Comparison of ENCODE assay signal across 9 cellular contexts in the genomic region with DNA sequence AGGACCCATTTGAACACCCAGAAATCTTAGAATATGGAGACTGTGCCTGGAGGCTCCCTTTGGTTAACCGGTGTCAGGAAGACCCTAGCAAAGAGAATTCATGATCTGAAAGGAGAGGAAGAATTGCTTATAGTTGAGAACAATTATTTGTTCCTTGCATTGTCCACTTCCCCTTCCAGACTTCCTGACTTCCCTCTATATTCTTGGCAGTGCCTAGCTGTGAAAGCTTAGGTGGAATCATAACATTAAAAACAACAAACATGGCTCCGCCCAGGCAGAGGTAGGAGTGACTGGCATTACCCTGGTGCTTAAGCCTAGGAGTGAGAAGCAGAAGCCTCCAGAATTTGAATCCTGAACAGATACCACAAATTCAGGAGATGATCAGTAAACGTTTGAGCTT. TPM values are rescaled to one million over a fixed set of nuclear protein-coding genes. Genes with fewer than 3 reads are reported as not detected.
DNase-seq lines count a peak whose midpoint lies in the region; ATAC-seq and TF ChIP-seq lines count a peak whose summit lies in the region.
"Had no signal": no experiment of that assay in that cellular context is flagged by ENCODE, and none has a peak within 500 bp of the region (broad histone marks: within the 10 kb centered on the region; RNA-seq: fewer than 3 reads in every experiment).

No MANE protein-coding gene starts in this region.

- H3K4me1 ChIP-seq in Panc1 (ENCODE audit: control insufficient read depth, insufficient read depth, low read length) (peaks cover 16% of the 10 kb centered on the region), endocrine pancreas (ENCODE audit: control insufficient read depth, insufficient read depth, low read length) (peaks cover 5% of the 10 kb centered on the region), foreskin keratinocyte (peaks cover 8% of the 10 kb centered on the region)

- no peaks in the 10 kb centered on the region; the same call in 1 of the 2 replicates for H3K36me3 ChIP-seq in Panc1 (ENCODE audit: control insufficient read depth, insufficient read depth, low read length)
- H3K36me3 ChIP-seq in endocrine pancreas (ENCODE audit: control insufficient read depth, insufficient read depth, low read length) = no peaks in the 10 kb centered on the region

- H3K27ac ChIP-seq in Panc1 (ENCODE audit: low read length) (peak overlapping the region; percentile 91), foreskin keratinocyte (no peak overlapping the region)

- no peak overlapping the region for H3K27ac Mint-ChIP-seq in T-helper 2 cell treated with Interferon-gamma antibody and Interleukin-4, amounts not matched to agents 5 μg/mL and 100 μg/mL, for 36 hours

- H3K9me3 ChIP-seq in Panc1 (ENCODE audit: control insufficient read depth, insufficient read depth, low read depth, low read length) = no peaks in the 10 kb centered on the region
- H3K9me3 ChIP-seq in endocrine pancreas (ENCODE audit: control insufficient read depth, low read length) = no peaks in the 10 kb centered on the region
- H3K9me3 ChIP-seq: esophagus squamous epithelium had no signal

- H3K4me3 Mint-ChIP-seq in T-helper 2 cell treated with Interferon-gamma antibody and Interleukin-4, amounts not matched to agents 5 μg/mL and 100 μg/mL, for 36 hours = peak overlapping the region; percentile 85

- H3K27me3 Mint-ChIP-seq in T-helper 2 cell treated with Interferon-gamma antibody and Interleukin-4, amounts not matched to agents 5 μg/mL and 100 μg/mL, for 36 hours (ENCODE audit: low read depth) = peaks cover under 1% of the 10 kb centered on the region

- peaks cover 28% of the 10 kb centered on the region for H3K4me1 Mint-ChIP-seq in T-helper 2 cell treated with Interferon-gamma antibody and Interleukin-4, amounts not matched to agents 5 μg/mL and 100 μg/mL, for 36 hours (ENCODE audit: low read depth)

- POLR2A ChIA-PET in Panc1 (lab: Charles Lee) = interaction anchor here (0.6 kb wide), 1 partner anchor 93 kb away, joined by 3 read pairs; no protein-coding TSS in a partner anchor

- ATAC-seq in Panc1 (no peak), foreskin keratinocyte (no peak)

- H3K27me3 ChIP-seq in Panc1 (ENCODE audit: control insufficient read depth, insufficient read depth, low read length) (no peaks in the 10 kb centered on the region), endocrine pancreas (ENCODE audit: control insufficient read depth, insufficient read depth, low read length) (no peaks in the 10 kb centered on the region), foreskin keratinocyte (no peaks in the 10 kb centered on the region)
- H3K27me3 ChIP-seq: esophagus squamous epithelium had no signal

- H3K9ac ChIP-seq in endocrine pancreas (ENCODE audit: control insufficient read depth, insufficient read depth, low read length) = no peak overlapping the region

- H3K36me3 Mint-ChIP-seq in T-helper 2 cell treated with Interferon-gamma antibody and Interleukin-4, amounts not matched to agents 5 μg/mL and 100 μg/mL, for 36 hours (ENCODE audit: low read depth) = peaks cover 9% of the 10 kb centered on the region

- no peaks in the 10 kb centered on the region for H3K9me3 Mint-ChIP-seq in T-helper 2 cell treated with Interferon-gamma antibody and Interleukin-4, amounts not matched to agents 5 μg/mL and 100 μg/mL, for 36 hours

- intact Hi-C loops in Panc1 (cut with micrococcal nuclease; ENCODE audit: unreplicated experiment) = loop anchor here (5.0 kb wide), 1 partner anchor 98 kb away; a partner anchor contains a TSS

- in situ Hi-C loops in Panc1 (cut with HindIII; ENCODE audit: low pct_unique_long_range_greater_than_20kb, low sequenced_read_pairs) = no loop called here

- no peak for DNase-seq in T-helper 2 cell treated with Interferon-gamma antibody and Interleukin-4, amounts not matched to agents 5 μg/mL and 100 μg/mL, for 36 hours (ENCODE audit: low spot score)
- DNase-seq in T-helper 2 cell (no peak), Panc1 (ENCODE audit: low read depth, low spot score) (no peak), skeletal muscle cell (ENCODE audit: low read depth) (no peak), foreskin keratinocyte (no peak), NCI-H446 (lab: John Stamatoyannopoulos, UW) (no peak), putamen (ENCODE audit: low spot score) (no peak)
- DNase-seq: esophagus squamous epithelium had no signal

- peak overlapping the region; percentile 89 to 95 for H3K4me3 ChIP-seq in Panc1 (ENCODE audit: low read depth in 2 of 2, low read length in 2 of 2)
- peak overlapping the region; percentile 69 for H3K4me3 ChIP-seq in endocrine pancreas (ENCODE audit: control insufficient read depth, insufficient read depth, low read length)
- H3K4me3 ChIP-seq in skeletal muscle cell (ENCODE audit: low read depth, low read length) = peak overlapping the region; percentile 85

- BruUV-seq in Panc1 (replicated peaks; lab: Mats Ljungman, UMichigan) = TSS peak; percentile 69

- no peak for TF ChIP-seq CTCF in Panc1 (IDR thresholded peaks at IDR 0.05)
- TF ChIP-seq CTCF in foreskin keratinocyte (conservative IDR thresholded peaks at IDR 0.05) = no peak

- CTCF ChIA-PET in Panc1 (lab: Charles Lee) = no interaction called here

RNA-seq across cellular contexts. Expression of a gene that starts 1.9 kb away (rescaled TPM):
- 81.5 TPM for total RNA-seq in Panc1 (2021; ENCODE audit: unreplicated experiment)
- polyA plus RNA-seq in Panc1 (2012; ENCODE audit: insufficient read length) = 40.3 TPM
- total RNA-seq in foreskin keratinocyte = 52.7 and 58.0 TPM in 2 replicates
- polyA plus RNA-seq in foreskin keratinocyte = 18.1 and 25.0 TPM in 2 replicates

RNA-seq across cellular contexts. Expression of a gene that starts 50.4 kb away (rescaled TPM):
- 20.9 TPM for total RNA-seq in Panc1 (2021; ENCODE audit: unreplicated experiment)
- polyA plus RNA-seq in Panc1 (2012; ENCODE audit: insufficient read length) = 3.9 TPM
- total RNA-seq in foreskin keratinocyte = 4.8 and 5.6 TPM in 2 replicates
- 0.11 and 0.18 TPM in 2 replicates for polyA plus RNA-seq in foreskin keratinocyte

RNA-seq across cellular contexts. Expression of a gene that starts 58.4 kb away (rescaled TPM):
- total RNA-seq in Panc1 (2021; ENCODE audit: unreplicated experiment) = 35.4 TPM
- polyA plus RNA-seq in Panc1 (2012; ENCODE audit: insufficient read length) = 21.0 TPM
- 26.1 and 32.4 TPM in 2 replicates for total RNA-seq in foreskin keratinocyte
- 8.0 and 12.0 TPM in 2 replicates for polyA plus RNA-seq in foreskin keratinocyte
